Comparison of ENCODE assay signal across 1 cellular context in genomic region chr19:45492627-45493470, GRCh38.
TF ChIP-seq lines count a peak whose summit lies in the region.

No MANE protein-coding gene starts in this region.

TF ChIP-seq in HepG2, 621 proteins besides CTCF, POLR2A, EP300 and RAD21 (continued from another document and continues in another):
- no peak for TF ChIP-seq IRF1 (CRISPR knock-in tag; IDR thresholded peaks at IDR 0.05; ENCODE audit: low read depth)
- no peak for TF ChIP-seq EED (CRISPR knock-in tag; IDR thresholded peaks at IDR 0.05)
- no peak for TF ChIP-seq RBFOX2 (IDR thresholded peaks at IDR 0.05; ENCODE audit: low read depth, low read length)
- no peak for TF ChIP-seq AHDC1 (CRISPR knock-in tag; IDR thresholded peaks at IDR 0.05; ENCODE audit: borderline replicate concordance)
- no peak for TF ChIP-seq ATAD3A (CRISPR knock-in tag; IDR thresholded peaks at IDR 0.05)
- TF ChIP-seq FOXP1 (IDR thresholded peaks at IDR 0.05): no peak
- TF ChIP-seq FOXP1 (CRISPR knock-in tag; IDR thresholded peaks at IDR 0.05): peak; percentile 32; the same call in 1 of the 2 replicates
- TF ChIP-seq, protein P1, sequence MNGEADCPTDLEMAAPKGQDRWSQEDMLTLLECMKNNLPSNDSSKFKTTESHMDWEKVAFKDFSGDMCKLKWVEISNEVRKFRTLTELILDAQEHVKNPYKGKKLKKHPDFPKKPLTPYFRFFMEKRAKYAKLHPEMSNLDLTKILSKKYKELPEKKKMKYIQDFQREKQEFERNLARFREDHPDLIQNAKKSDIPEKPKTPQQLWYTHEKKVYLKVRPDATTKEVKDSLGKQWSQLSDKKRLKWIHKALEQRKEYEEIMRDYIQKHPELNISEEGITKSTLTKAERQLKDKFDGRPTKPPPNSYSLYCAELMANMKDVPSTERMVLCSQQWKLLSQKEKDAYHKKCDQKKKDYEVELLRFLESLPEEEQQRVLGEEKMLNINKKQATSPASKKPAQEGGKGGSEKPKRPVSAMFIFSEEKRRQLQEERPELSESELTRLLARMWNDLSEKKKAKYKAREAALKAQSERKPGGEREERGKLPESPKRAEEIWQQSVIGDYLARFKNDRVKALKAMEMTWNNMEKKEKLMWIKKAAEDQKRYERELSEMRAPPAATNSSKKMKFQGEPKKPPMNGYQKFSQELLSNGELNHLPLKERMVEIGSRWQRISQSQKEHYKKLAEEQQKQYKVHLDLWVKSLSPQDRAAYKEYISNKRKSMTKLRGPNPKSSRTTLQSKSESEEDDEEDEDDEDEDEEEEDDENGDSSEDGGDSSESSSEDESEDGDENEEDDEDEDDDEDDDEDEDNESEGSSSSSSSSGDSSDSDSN (CRISPR knock-in tag; IDR thresholded peaks at IDR 0.05): no peak
- 0 out of 2 replicates have a peak, but pooled peaks have one; percentile 53 for TF ChIP-seq SMAD9 (CRISPR knock-in tag; IDR thresholded peaks at IDR 0.05)
- TF ChIP-seq ZSCAN12 (CRISPR knock-in tag; IDR thresholded peaks at IDR 0.05): no peak
- peak; percentile 71 for TF ChIP-seq NFYB (CRISPR knock-in tag; IDR thresholded peaks at IDR 0.05)
- no peak for TF ChIP-seq SALL2 (CRISPR knock-in tag; IDR thresholded peaks at IDR 0.05)
- TF ChIP-seq MAZ (IDR thresholded peaks at IDR 0.05; ENCODE audit: borderline replicate concordance, low read depth, low read length): no peak
- TF ChIP-seq MAZ (CRISPR knock-in tag; IDR thresholded peaks at IDR 0.05; ENCODE audit: low read depth): peak; percentile 36; the same call in 1 of the 2 replicates
- TF ChIP-seq PAWR (CRISPR knock-in tag; IDR thresholded peaks at IDR 0.05; ENCODE audit: borderline replicate concordance): no peak
- TF ChIP-seq MAFF (IDR thresholded peaks at IDR 0.05; ENCODE audit: low read depth, low read length): no peak
- TF ChIP-seq, protein P2, sequence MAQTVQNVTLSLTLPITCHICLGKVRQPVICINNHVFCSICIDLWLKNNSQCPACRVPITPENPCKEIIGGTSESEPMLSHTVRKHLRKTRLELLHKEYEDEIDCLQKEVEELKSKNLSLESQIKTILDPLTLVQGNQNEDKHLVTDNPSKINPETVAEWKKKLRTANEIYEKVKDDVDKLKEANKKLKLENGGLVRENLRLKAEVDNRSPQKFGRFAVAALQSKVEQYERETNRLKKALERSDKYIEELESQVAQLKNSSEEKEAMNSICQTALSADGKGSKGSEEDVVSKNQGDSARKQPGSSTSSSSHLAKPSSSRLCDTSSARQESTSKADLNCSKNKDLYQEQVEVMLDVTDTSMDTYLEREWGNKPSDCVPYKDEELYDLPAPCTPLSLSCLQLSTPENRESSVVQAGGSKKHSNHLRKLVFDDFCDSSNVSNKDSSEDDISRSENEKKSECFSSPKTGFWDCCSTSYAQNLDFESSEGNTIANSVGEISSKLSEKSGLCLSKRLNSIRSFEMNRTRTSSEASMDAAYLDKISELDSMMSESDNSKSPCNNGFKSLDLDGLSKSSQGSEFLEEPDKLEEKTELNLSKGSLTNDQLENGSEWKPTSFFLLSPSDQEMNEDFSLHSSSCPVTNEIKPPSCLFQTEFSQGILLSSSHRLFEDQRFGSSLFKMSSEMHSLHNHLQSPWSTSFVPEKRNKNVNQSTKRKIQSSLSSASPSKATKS (CRISPR knock-in tag; IDR thresholded peaks at IDR 0.05): no peak
- no peak for TF ChIP-seq ZNF558 (CRISPR knock-in tag; IDR thresholded peaks at IDR 0.05; ENCODE audit: borderline replicate concordance)
- no peak for TF ChIP-seq E2F2 (CRISPR knock-in tag; IDR thresholded peaks at IDR 0.05; ENCODE audit: borderline replicate concordance)
- 0 out of 2 replicates have a peak, but pooled peaks have one; percentile 25 for TF ChIP-seq ARNT2 (CRISPR knock-in tag; IDR thresholded peaks at IDR 0.05; ENCODE audit: low read depth)
- no peak for TF ChIP-seq FOSL1 (CRISPR knock-in tag; IDR thresholded peaks at IDR 0.05; ENCODE audit: borderline replicate concordance)
- no peak for TF ChIP-seq ZBTB14 (CRISPR knock-in tag; IDR thresholded peaks at IDR 0.05)
- TF ChIP-seq MED13 (CRISPR knock-in tag; IDR thresholded peaks at IDR 0.05): no peak
- no peak for TF ChIP-seq KLF9 (CRISPR knock-in tag; IDR thresholded peaks at IDR 0.05; ENCODE audit: low read depth)
- TF ChIP-seq ZNF225 (CRISPR knock-in tag; IDR thresholded peaks at IDR 0.05): no peak
- TF ChIP-seq, protein P3, sequence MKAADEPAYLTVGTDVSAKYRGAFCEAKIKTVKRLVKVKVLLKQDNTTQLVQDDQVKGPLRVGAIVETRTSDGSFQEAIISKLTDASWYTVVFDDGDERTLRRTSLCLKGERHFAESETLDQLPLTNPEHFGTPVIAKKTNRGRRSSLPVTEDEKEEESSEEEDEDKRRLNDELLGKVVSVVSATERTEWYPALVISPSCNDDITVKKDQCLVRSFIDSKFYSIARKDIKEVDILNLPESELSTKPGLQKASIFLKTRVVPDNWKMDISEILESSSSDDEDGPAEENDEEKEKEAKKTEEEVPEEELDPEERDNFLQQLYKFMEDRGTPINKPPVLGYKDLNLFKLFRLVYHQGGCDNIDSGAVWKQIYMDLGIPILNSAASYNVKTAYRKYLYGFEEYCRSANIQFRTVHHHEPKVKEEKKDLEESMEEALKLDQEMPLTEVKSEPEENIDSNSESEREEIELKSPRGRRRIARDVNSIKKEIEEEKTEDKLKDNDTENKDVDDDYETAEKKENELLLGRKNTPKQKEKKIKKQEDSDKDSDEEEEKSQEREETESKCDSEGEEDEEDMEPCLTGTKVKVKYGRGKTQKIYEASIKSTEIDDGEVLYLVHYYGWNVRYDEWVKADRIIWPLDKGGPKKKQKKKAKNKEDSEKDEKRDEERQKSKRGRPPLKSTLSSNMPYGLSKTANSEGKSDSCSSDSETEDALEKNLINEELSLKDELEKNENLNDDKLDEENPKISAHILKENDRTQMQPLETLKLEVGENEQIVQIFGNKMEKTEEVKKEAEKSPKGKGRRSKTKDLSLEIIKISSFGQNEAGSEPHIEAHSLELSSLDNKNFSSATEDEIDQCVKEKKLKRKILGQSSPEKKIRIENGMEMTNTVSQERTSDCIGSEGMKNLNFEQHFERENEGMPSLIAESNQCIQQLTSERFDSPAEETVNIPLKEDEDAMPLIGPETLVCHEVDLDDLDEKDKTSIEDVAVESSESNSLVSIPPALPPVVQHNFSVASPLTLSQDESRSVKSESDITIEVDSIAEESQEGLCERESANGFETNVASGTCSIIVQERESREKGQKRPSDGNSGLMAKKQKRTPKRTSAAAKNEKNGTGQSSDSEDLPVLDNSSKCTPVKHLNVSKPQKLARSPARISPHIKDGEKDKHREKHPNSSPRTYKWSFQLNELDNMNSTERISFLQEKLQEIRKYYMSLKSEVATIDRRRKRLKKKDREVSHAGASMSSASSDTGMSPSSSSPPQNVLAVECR (CRISPR knock-in tag; IDR thresholded peaks at IDR 0.05; ENCODE audit: borderline replicate concordance): peak; percentile 64; the same call in 1 of the 2 replicates
- no peak for TF ChIP-seq ZNF124 (CRISPR knock-in tag; IDR thresholded peaks at IDR 0.05)
- TF ChIP-seq RBM22 (optimal IDR thresholded peaks at IDR 0.05; ENCODE audit: low read length): no peak
- no peak for TF ChIP-seq ZNF644 (CRISPR knock-in tag; IDR thresholded peaks at IDR 0.05; ENCODE audit: low read depth)
- TF ChIP-seq PRDM10 (CRISPR knock-in tag; IDR thresholded peaks at IDR 0.05; ENCODE audit: low read depth): peak; percentile 58; the same call in 1 of the 2 replicates
- TF ChIP-seq ZNF790 (CRISPR knock-in tag; IDR thresholded peaks at IDR 0.05; ENCODE audit: borderline replicate concordance): no peak
- no peak for TF ChIP-seq ZNF720 (CRISPR knock-in tag; IDR thresholded peaks at IDR 0.05)
- TF ChIP-seq ZNF577 (CRISPR knock-in tag; IDR thresholded peaks at IDR 0.05; ENCODE audit: borderline replicate concordance, low read depth): no peak
- TF ChIP-seq ZNF547 (CRISPR knock-in tag; IDR thresholded peaks at IDR 0.05): peak; percentile 42
- TF ChIP-seq TEAD2 (CRISPR knock-in tag; IDR thresholded peaks at IDR 0.05): no peak
- TF ChIP-seq ATF7-NPFF (CRISPR knock-in tag; IDR thresholded peaks at IDR 0.05; ENCODE audit: low read depth): no peak
- no peak for TF ChIP-seq ATF1 (CRISPR knock-in tag; IDR thresholded peaks at IDR 0.05)
- no peak for TF ChIP-seq ZNF24 (IDR thresholded peaks at IDR 0.05)
- TF ChIP-seq YY1 (IDR thresholded peaks at IDR 0.05; ENCODE audit: insufficient read depth, insufficient replicate concordance, low read depth, low read length): no peak
- 0 out of 2 replicates have a peak, but pooled peaks have one; percentile 58 for TF ChIP-seq ZNF160 (CRISPR knock-in tag; IDR thresholded peaks at IDR 0.05)
